Comparison of ENCODE assay signal across 9 cellular contexts in genomic region chr19:18507021-18507726, GRCh38. TPM values are rescaled to one million over a fixed set of nuclear protein-coding genes. Genes with fewer than 3 reads are reported as not detected.
A peak's percentile ranks its signal among the peaks of the same experiment; 100 is the strongest.
DNase-seq lines count a peak whose midpoint lies in the region; ATAC-seq and TF ChIP-seq lines count a peak whose summit lies in the region.
"Had no signal": no experiment of that assay in that cellular context is flagged by ENCODE, and none has a peak within 500 bp of the region (broad histone marks: within the 10 kb centered on the region; RNA-seq: fewer than 3 reads in every experiment).

No MANE protein-coding gene starts in this region.

- in situ Hi-C loops in transverse colon (cut with MboI; ENCODE audit: low pct_ligation_motif_present in 1 of 4, low pct_unique_long_range_greater_than_20kb in 1 of 4, low sequenced_read_pairs in 3 of 4): no loop called here

- no peaks in the 10 kb centered on the region for H3K9me3 ChIP-seq in transverse colon

- no peak overlapping the region for H3K4me3 ChIP-seq in transverse colon

- H3K27me3 ChIP-seq in transverse colon: no peaks in the 10 kb centered on the region

- intact Hi-C loops in transverse colon (cut with DNase I; ENCODE audit: low total_unique reads): no loop called here

- H3K27ac ChIP-seq in transverse colon: peak overlapping the region; percentile 70 to 79 (median 77)

- 42% methylated on average over 8 of the region's 9 CpGs; no CpG with 5 or more reads in 1 of the 2 donors for WGBS in transverse colon (ENCODE audit: low coverage in 1 of 2), 2 donors

- TF ChIP-seq EP300 in transverse colon (IDR thresholded peaks at IDR 0.05; ENCODE audit: low read depth): no peak

- DNase-seq in activated naive CD4-positive, alpha-beta T cell treated with Interleukin-2 at 50 U/mL for 16 hours: peak; percentile 29
- no peak for DNase-seq in activated naive CD4-positive, alpha-beta T cell (lab: John Stamatoyannopoulos, UW)
- DNase-seq in astrocyte of the hippocampus (ENCODE audit: low read depth, low spot score) (peak; percentile 58), left lobe of liver (ENCODE audit: low spot score) (peak; percentile 89), transverse colon (peak; percentile 63), NCI-H2107 treated with DMSO at 0.1 percent for 48 hours (lab: John Stamatoyannopoulos, UW; ENCODE audit: unreplicated experiment) (no peak), epidermal melanocyte (ENCODE audit: insufficient read length, low spot score) (no peak)
- DNase-seq: NCI-H446 had no signal

- no peak for TF ChIP-seq CTCF in transverse colon (IDR thresholded peaks at IDR 0.05)

- no peaks in the 10 kb centered on the region for H3K36me3 ChIP-seq in transverse colon

- peaks cover 70 to 81% (median 74%) of the 10 kb centered on the region in 4 donors for H3K4me1 ChIP-seq in transverse colon

- no peak for TF ChIP-seq POLR2A in transverse colon (IDR thresholded peaks at IDR 0.05)

- ATAC-seq in left lobe of liver: peak; percentile 58
- ATAC-seq in GM18861 (IDR thresholded peaks at IDR 0.05; ENCODE audit: unreplicated experiment): no peak

RNA-seq across cellular contexts. Expression of gene ELL, which starts 14.7 kb away (rescaled TPM):
- total RNA-seq in left lobe of liver: 11.2 TPM
- total RNA-seq in transverse colon: 10 to 100 TPM; 16.2 to 72.2 (median 18.0) TPM

RNA-seq across cellular contexts. Expression of gene FKBP8, which starts 36.2 kb away (rescaled TPM):
- total RNA-seq in left lobe of liver (116 TPM), transverse colon (100 to 1,000 TPM; 267 to 318 (median 275) TPM)

RNA-seq across cellular contexts. Expression of gene KXD1, which starts 50.5 kb away (rescaled TPM):
- 30.4 TPM for total RNA-seq in left lobe of liver
- total RNA-seq in transverse colon: 100 to 1,000 TPM in 2 of 4 donors, 10 to 100 TPM in 2; 62.1 to 195 (median 98.0) TPM

Comparison
In these comparisons a context has a peak if more than half of its experiments do, and no peak if none do; other contexts are left out.
1. DNase-seq: peak in activated naive CD4-positive, alpha-beta T cell treated with Interleukin-2 at 50 U/mL for 16 hours (single experiment), astrocyte of the hippocampus (single experiment), left lobe of liver (single experiment) and transverse colon (single experiment); none in activated naive CD4-positive, alpha-beta T cell (0 of 4), NCI-H2107 treated with DMSO at 0.1 percent for 48 hours (single experiment) and epidermal melanocyte (single experiment).